ENCODE assay signal across 8 cellular contexts in genomic region chr1:10866314-10867091, GRCh38.
DNase-seq lines count a peak whose midpoint lies in the region; ATAC-seq, FAIRE-seq and TF ChIP-seq lines count a peak whose summit lies in the region.

No MANE protein-coding gene starts in this region.

- H3K36me3 ChIP-seq in BLaER1 treated with 17β-estradiol and CSF1 and Interleukin-3, amounts not matched to agents 10 nM and 100 nM = no peaks in the 10 kb centered on the region
- H3K36me3 ChIP-seq in sigmoid colon = no peaks in the 10 kb centered on the region

- no peak for FAIRE-seq in GM19239 (lab: Jason Lieb, UNC)

- TF ChIP-seq POLR2A in sigmoid colon (IDR thresholded peaks at IDR 0.05) = no peak

- H3K27me3 ChIP-seq in BLaER1 treated with 17β-estradiol and CSF1 and Interleukin-3, amounts not matched to agents 10 nM and 100 nM = peaks cover 69 to 89% (median 85%) of the 10 kb centered on the region in 11 experiments
- H3K27me3 ChIP-seq in sigmoid colon = peaks cover 0 to 10% (median 5%) of the 10 kb centered on the region in 3 donors

- H3K9ac ChIP-seq in BLaER1 treated with 17β-estradiol and CSF1 and Interleukin-3, amounts not matched to agents 10 nM and 100 nM = 0 out of 22 replicates have a peak overlapping the region, but pooled peaks of 1 of the 11 experiments have one; percentile 25

- peak; percentile 51 for DNase-seq in NCI-H1092 treated with DMSO at 0.1 percent for 48 hours (lab: John Stamatoyannopoulos, UW)
- peak; percentile 16 for DNase-seq in activated T-cell treated with anti-CD3 and anti-CD28 coated beads for 48 hours (ENCODE audit: low read depth)
- peak; percentile 31 for DNase-seq in glomerular visceral epithelial cell (ENCODE audit: extremely low spot score)
- DNase-seq in sigmoid colon = no peak
- no peak for DNase-seq in GM19239 (ENCODE audit: insufficient read length, low spot score)
- no peak for DNase-seq in COLO829 (ENCODE audit: low spot score)
- no peak for DNase-seq in sciatic nerve (ENCODE audit: low spot score)

- H3K27ac ChIP-seq in BLaER1 treated with 17β-estradiol and CSF1 and Interleukin-3, amounts not matched to agents 10 nM and 100 nM = no peak overlapping the region
- H3K27ac ChIP-seq in sigmoid colon = peak overlapping the region in 3 of 4 donors; percentile 6 to 60 (median 13)

- TF ChIP-seq EP300 in sigmoid colon (IDR thresholded peaks at IDR 0.05) = no peak

- peaks cover 5 to 13% (median 10%) of the 10 kb centered on the region in 10 experiments; a peak in 11 of 20 replicates for H3K4me1 ChIP-seq in BLaER1 treated with 17β-estradiol and CSF1 and Interleukin-3, amounts not matched to agents 10 nM and 100 nM
- H3K4me1 ChIP-seq in sigmoid colon = peaks cover 0 to 17% (median 13%) of the 10 kb centered on the region in 4 donors

- peaks cover 0 to 34% (median 14%) of the 10 kb centered on the region in 11 experiments; a peak in 10 of 22 replicates for H4K20me1 ChIP-seq in BLaER1 treated with 17β-estradiol and CSF1 and Interleukin-3, amounts not matched to agents 10 nM and 100 nM

- H3K9me3 ChIP-seq in BLaER1 treated with 17β-estradiol and CSF1 and Interleukin-3, amounts not matched to agents 10 nM and 100 nM (replicated peaks in 1 of 11) = no peaks in the 10 kb centered on the region
- H3K9me3 ChIP-seq in sigmoid colon = no peaks in the 10 kb centered on the region

- TF ChIP-seq CTCF in sigmoid colon (IDR thresholded peaks at IDR 0.05) = no peak

- H3K4me3 ChIP-seq in BLaER1 treated with 17β-estradiol and CSF1 and Interleukin-3, amounts not matched to agents 10 nM and 100 nM = peak overlapping the region in 9 of 10 experiments; percentile 36 to 65 (median 48); a peak in 15 of 20 replicates
- peak overlapping the region; percentile 26 to 64 (median 54) for H3K4me3 ChIP-seq in sigmoid colon

- H3K4me2 ChIP-seq in BLaER1 treated with 17β-estradiol and CSF1 and Interleukin-3, amounts not matched to agents 10 nM and 100 nM = peak overlapping the region; percentile 67 to 95 (median 75)

- WGBS in sigmoid colon, 2 donors = 7% methylated on average over 31 of the region's 31 CpGs

- ATAC-seq in sciatic nerve = no peak

- intact Hi-C loops in sigmoid colon (cut with DNase I) = loop anchor here (1.0 to 10.0 kb wide), 4 partner anchors 69 to 359 kb away; partner anchors contain the start of gene CASZ1
- intact Hi-C loops in sciatic nerve (cut with DNase I) = loop anchor here (10.0 kb wide), 1 partner anchor 362 kb away; no protein-coding TSS in a partner anchor

Comparison
In these comparisons a context has a peak if more than half of its experiments do, and no peak if none do; other contexts are left out.
1. H3K27ac ChIP-seq: peak in sigmoid colon (3 of 4); none in BLaER1 treated with 17β-estradiol and CSF1 and Interleukin-3, amounts not matched to agents 10 nM and 100 nM (0 of 11).
2. DNase-seq: peak in NCI-H1092 treated with DMSO at 0.1 percent for 48 hours (single experiment), activated T-cell treated with anti-CD3 and anti-CD28 coated beads for 48 hours (single experiment) and glomerular visceral epithelial cell (single experiment); none in sigmoid colon (single experiment), GM19239 (single experiment), COLO829 (single experiment) and sciatic nerve (single experiment).